Comparison of ENCODE assay signal across 13 cellular contexts in genomic region chr2:100200985-100201384, GRCh38.
"Had no signal": no experiment of that assay in that cellular context is flagged by ENCODE, and none has a peak within 500 bp of the region (broad histone marks: within the 10 kb centered on the region; RNA-seq: fewer than 3 reads in every experiment).

No MANE protein-coding gene starts in this region.

- H3K9me3 ChIP-seq: prostate gland had no signal

- H3K36me3 ChIP-seq: prostate gland had no signal

- H3K4me3 ChIP-seq: prostate gland had no signal

- ATAC-seq: activated T-helper 17 cell treated with anti-CD3 and anti-CD28 coated beads, Interleukin-2, amount 50 U/mL, for 72 hours; esophagus mucosa; stimulated activated effector memory CD8-positive, alpha-beta T cell treated with anti-CD3 and anti-CD28 coated beads, Interleukin-12 subunit alpha, Interleukin-12 subunit beta, amount 100 ng/mL, for 72 hours; T-cell had no signal

- H3K27ac ChIP-seq: prostate gland had no signal

- DNase-seq: activated CD4-positive, CD25-positive, alpha-beta regulatory T cell treated with anti-CD3 and anti-CD28 coated beads, Interleukin-2, amount 50 U/mL, for 72 hours; activated naive CD4-positive, alpha-beta T cell treated with Interleukin-2 at 50 U/mL for 16 hours; activated T-cell treated with anti-CD3 and anti-CD28 coated beads for 4 hours; glutamatergic neuron; nephron progenitor cell; occipital lobe; stimulated activated CD4-positive, alpha-beta T cell treated with anti-CD3 and anti-CD28 coated beads, Interleukin-12 subunit alpha, Interleukin-12 subunit beta, amount 100 ng/mL, for 4 hours; T-cell; T-helper 9 cell had no signal
